In genomic region chr20:41136336-41136694, GRCh38 we compare ENCODE assay signal across 8 cellular contexts. TPM values are rescaled to one million over a fixed set of nuclear protein-coding genes. Genes with fewer than 3 reads are reported as not detected.
A peak's percentile ranks its signal among the peaks of the same experiment; 100 is the strongest.
DNase-seq lines count a peak whose midpoint lies in the region; ATAC-seq and TF ChIP-seq lines count a peak whose summit lies in the region.

No MANE protein-coding gene starts in this region.

- no TSS peak for BruUV-seq in PC-9 (replicated peaks; lab: Mats Ljungman, UMichigan)

- H3K9ac ChIP-seq in rectal smooth muscle tissue (ENCODE audit: low read length) = no peak overlapping the region

- peak overlapping the region; percentile 78 for H2AFZ ChIP-seq in PC-9

- peaks cover 27% of the 10 kb centered on the region; the same call in 1 of the 2 replicates for H3F3A ChIP-seq in PC-9 (ENCODE audit: insufficient read depth, low read depth)

- intact Hi-C loops in PC-9 (cut with micrococcal nuclease; ENCODE audit: unreplicated experiment) = no loop called here
- intact Hi-C loops in esophagus squamous epithelium (cut with DNase I) = loop anchor here (10.0 kb wide), 1 partner anchor 198 kb away; no protein-coding TSS in a partner anchor

- H3K9me3 ChIP-seq in PC-9 (ENCODE audit: insufficient read depth, low read depth) = no peaks in the 10 kb centered on the region
- H3K9me3 ChIP-seq in esophagus squamous epithelium = no peaks in the 10 kb centered on the region

- H3K4me3 ChIP-seq in PC-9 (peak overlapping the region; percentile 94), esophagus squamous epithelium (peak overlapping the region; percentile 72 to 98 (median 86)), rectal smooth muscle tissue (ENCODE audit: low read length) (peak overlapping the region; percentile 86)

- no peaks in the 10 kb centered on the region; the same call in 1 of the 2 replicates for H4K20me1 ChIP-seq in PC-9 (ENCODE audit: insufficient read depth)

- TF ChIP-seq POLR2A in esophagus squamous epithelium (IDR thresholded peaks at IDR 0.05) = no peak

- H3K36me3 ChIP-seq in PC-9 (ENCODE audit: low read depth) (no peaks in the 10 kb centered on the region), esophagus squamous epithelium (no peaks in the 10 kb centered on the region), rectal smooth muscle tissue (ENCODE audit: control insufficient read depth, insufficient read depth, low read length) (no peaks in the 10 kb centered on the region)

- no peak for DNase-seq in PC-9
- no peak for DNase-seq in esophagus squamous epithelium (lab: John Stamatoyannopoulos, UW)
- DNase-seq in SIG-M5 treated with dmso at 0.1 percent for 504 hours (lab: John Stamatoyannopoulos, UW; ENCODE audit: unreplicated experiment) = no peak
- DNase-seq in activated CD4-positive, alpha-beta T cell treated with anti-CD3 and anti-CD28 coated beads, Interleukin-2, amount 50 U/mL, for 48 hours = no peak
- no peak for DNase-seq in NCI-H2081 (lab: John Stamatoyannopoulos, UW)

- WGBS in esophagus squamous epithelium, 2 donors = 22 to 28% methylated on average over 15 to 17 of the region's 17 CpGs

- no peaks in the 10 kb centered on the region for H3K9me2 ChIP-seq in PC-9 (ENCODE audit: insufficient read depth)

- peak overlapping the region; percentile 94 for H3K4me2 ChIP-seq in PC-9

- TF ChIP-seq CTCF in PC-9 (conservative IDR thresholded peaks at IDR 0.05) (no peak), esophagus squamous epithelium (IDR thresholded peaks at IDR 0.05) (no peak)

- POLR2A ChIA-PET in PC-9 (lab: Charles Lee; ENCODE audit: unreplicated experiment) = interaction anchor here (0.5 kb wide), 1 partner anchor 204 kb away, joined by 3 read pairs; the partner anchor contains the start of gene LPIN3

- H3K27me3 ChIP-seq in PC-9 (ENCODE audit: insufficient read depth, low read depth) (no peaks in the 10 kb centered on the region), esophagus squamous epithelium (no peaks in the 10 kb centered on the region), rectal smooth muscle tissue (ENCODE audit: control insufficient read depth, insufficient read depth, low read length) (no peaks in the 10 kb centered on the region)

- H3K27ac ChIP-seq in PC-9 (no peak overlapping the region), esophagus squamous epithelium (peak overlapping the region; percentile 91 to 98 (median 95)), rectal smooth muscle tissue (ENCODE audit: low read depth, low read length) (peak overlapping the region; percentile 90)

- peak; percentile 3 for ATAC-seq in GM19395 (IDR thresholded peaks at IDR 0.05; ENCODE audit: unreplicated experiment)
- ATAC-seq in GM21619 (IDR thresholded peaks at IDR 0.05; ENCODE audit: unreplicated experiment) = no peak

- CTCF ChIA-PET in PC-9 (lab: Charles Lee) = interaction anchor here (0.8 to 2.1 kb wide), 4 partner anchors 9 to 204 kb away, joined by 4 to 11 read pairs (median 6); partner anchors contain the start of gene LPIN3

- H3K4me1 ChIP-seq in PC-9 (replicated peaks; ENCODE audit: insufficient read depth) (peaks cover 15% of the 10 kb centered on the region), esophagus squamous epithelium (peaks cover 30 to 72% (median 45%) of the 10 kb centered on the region in 3 donors), rectal smooth muscle tissue (ENCODE audit: control insufficient read depth, insufficient read depth, low read length) (no peaks in the 10 kb centered on the region)

- H3K79me2 ChIP-seq in PC-9 (ENCODE audit: low read depth) = peaks cover 32% of the 10 kb centered on the region

RNA-seq across cellular contexts. Expression of gene PLCG1, which starts 1.0 kb away (rescaled TPM):
- total RNA-seq in PC-9 (2021) = 64.1 and 69.4 TPM in 2 replicates
- 10 to 100 TPM; 30.4 to 84.7 (median 47.8) TPM for total RNA-seq in esophagus squamous epithelium
